Comparison of ENCODE assay signal across 14 cellular contexts in the genomic region with DNA sequence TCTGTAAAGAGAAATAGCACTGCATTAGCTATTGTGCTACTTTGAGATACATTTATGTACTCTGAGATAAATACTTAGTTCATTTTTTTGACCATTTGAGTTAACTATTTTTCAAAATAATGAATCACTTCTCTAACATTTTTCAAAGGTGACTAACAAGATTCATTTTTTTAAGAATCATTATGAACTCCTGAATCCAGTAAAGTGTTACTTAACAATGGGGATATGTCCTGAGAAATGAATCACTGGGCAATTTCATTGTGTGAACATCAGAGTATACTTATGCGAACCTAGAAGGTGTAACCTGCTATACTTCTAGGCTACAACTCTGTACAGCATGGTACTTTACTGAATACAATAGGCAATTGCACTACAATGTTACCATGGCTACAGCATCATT.
"Had no signal": no experiment of that assay in that cellular context is flagged by ENCODE, and none has a peak within 500 bp of the region (broad histone marks: within the 10 kb centered on the region; RNA-seq: fewer than 3 reads in every experiment).

No MANE protein-coding gene starts in this region.

- DNase-seq: activated B cell treated with CpG ODN at 0.5 μM for 24 hours; activated CD4-positive, alpha-beta T cell treated with anti-CD3 and anti-CD28 coated beads, Interleukin-2, amount 10 ng/mL, durations not matched to agents 7 days and 5 days; activated effector memory CD4-positive, alpha-beta T cell treated with Interleukin-2 at 50 U/mL for 16 hours; activated T-cell treated with anti-CD3 and anti-CD28 coated beads, Interleukin-2, amount 50 U/mL, for 24 hours; dorsolateral prefrontal cortex; foreskin melanocyte; heart left ventricle; islet precursor cell; left ventricle myocardium superior; mesendoderm; nephron progenitor cell; stimulated activated CD4-positive, alpha-beta T cell treated with anti-CD3 and anti-CD28 coated beads, Interleukin-12 subunit alpha, Interleukin-12 subunit beta, amount 100 ng/mL, for 4 hours; stimulated activated CD4-positive, alpha-beta T cell treated with anti-CD3 and anti-CD28 coated beads, Interleukin-2, amount 100 ng/mL, for 48 hours; stimulated activated naive CD4-positive, alpha-beta T cell treated with Interleukin-2 at 50 U/mL for 16 hours had no signal
